In the genomic region with DNA sequence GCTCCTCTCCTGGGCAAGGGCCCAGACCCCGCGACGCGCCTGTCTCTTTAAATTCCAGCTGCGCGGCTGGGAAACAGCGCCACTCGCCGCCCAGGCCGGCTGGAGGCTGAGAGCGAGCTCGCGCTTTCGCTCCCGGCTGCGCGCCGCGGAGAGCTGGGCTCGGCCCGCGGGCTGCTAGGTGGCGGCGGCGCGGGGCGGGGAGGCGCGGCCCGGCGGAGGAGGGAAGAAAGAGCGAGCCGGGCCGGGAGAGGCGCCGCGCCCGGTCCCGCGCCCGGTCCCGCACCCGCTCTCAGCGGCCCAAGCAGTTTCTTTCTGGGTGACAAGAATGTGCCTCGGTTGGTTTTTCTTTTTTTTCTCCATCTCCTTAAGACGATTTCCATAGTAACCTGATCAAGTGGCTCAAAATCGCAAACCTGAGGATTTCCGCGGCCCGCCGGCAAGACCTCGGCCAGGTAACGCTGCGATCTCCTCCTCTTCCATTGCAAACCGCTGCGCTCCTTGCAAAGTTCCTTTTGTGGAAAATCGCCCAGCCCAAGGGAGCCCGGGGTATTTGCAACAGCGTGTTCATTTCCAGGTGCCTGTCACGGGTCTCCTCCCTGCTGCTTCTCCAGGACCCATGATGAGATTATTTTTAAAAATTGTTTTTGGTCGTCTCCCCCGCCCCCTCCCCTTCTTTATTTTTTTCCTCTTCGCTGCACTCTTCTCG, we compare ENCODE assay signal across 8 cellular contexts.
A peak's percentile ranks its signal among the peaks of the same experiment; 100 is the strongest.
DNase-seq lines count a peak whose midpoint lies in the region; ATAC-seq and TF ChIP-seq lines count a peak whose summit lies in the region.

No MANE protein-coding gene starts in this region.

- H3K27ac Mint-ChIP-seq in activated B cell treated with CpG ODN at 0.5 μM for 24 hours: no peak overlapping the region

- H3K27me3 ChIP-seq in muscle layer of duodenum (ENCODE audit: low read depth, low read length) (no peaks in the 10 kb centered on the region), thymus (ENCODE audit: control insufficient read depth, insufficient read depth) (peaks cover 24% of the 10 kb centered on the region)

- TF ChIP-seq CTCF in activated B cell treated with CpG ODN at 0.5 μM for 24 hours (IDR thresholded peaks at IDR 0.05): no peak

- H3K4me3 Mint-ChIP-seq in activated B cell treated with CpG ODN at 0.5 μM for 24 hours: peak overlapping the region; percentile 72

- no peaks in the 10 kb centered on the region for H3K36me3 Mint-ChIP-seq in activated B cell treated with CpG ODN at 0.5 μM for 24 hours (ENCODE audit: low read depth)

- intact Hi-C loops in activated B cell treated with CpG ODN at 0.5 μM for 24 hours (cut with micrococcal nuclease): no loop called here

- DNase-seq in AML-193 (lab: John Stamatoyannopoulos, UW) (peak; percentile 18 to 34), NCI-H187 treated with DMSO at 0.1 percent for 48 hours (lab: John Stamatoyannopoulos, UW) (peak; percentile 14), activated B cell treated with CpG ODN at 0.5 μM for 24 hours (no peak), fibroblast of peridontal ligament (ENCODE audit: extremely low read depth) (peak; percentile 67)

- under 1% methylated on average over 63 of the region's 64 CpGs for WGBS in thymus

- no peaks in the 10 kb centered on the region for H3K9me3 Mint-ChIP-seq in activated B cell treated with CpG ODN at 0.5 μM for 24 hours

- H3K4me3 ChIP-seq in muscle layer of duodenum (ENCODE audit: low read depth in 1 of 2, low read length in 2 of 2) (peak overlapping the region; percentile 65 to 89), thymus (ENCODE audit: low read length) (peak overlapping the region; percentile 41)

- H3K9me3 ChIP-seq in muscle layer of duodenum (ENCODE audit: control insufficient read depth in 1 of 2, low read length in 2 of 2): no peaks in the 10 kb centered on the region
- no peaks in the 10 kb centered on the region for H3K9me3 ChIP-seq in thymus (ENCODE audit: control insufficient read depth)

- H3K4me1 ChIP-seq in muscle layer of duodenum (ENCODE audit: control insufficient read depth in 1 of 2, insufficient read depth in 2 of 2, low read length in 2 of 2) (peaks cover 0 to 6% of the 10 kb centered on the region in 2 donors), thymus (ENCODE audit: control insufficient read depth, insufficient read depth, low read length) (no peaks in the 10 kb centered on the region)

- peak; percentile 91 for ATAC-seq in GM18511 (IDR thresholded peaks at IDR 0.05; ENCODE audit: unreplicated experiment)
- ATAC-seq in HG02938 (IDR thresholded peaks at IDR 0.05; ENCODE audit: unreplicated experiment): peak; percentile 79
- ATAC-seq in activated B cell treated with CpG ODN at 0.5 μM for 24 hours (ENCODE audit: low read depth): peak; percentile 21

- H3K27ac ChIP-seq in muscle layer of duodenum (ENCODE audit: low read length): no peak overlapping the region
- no peak overlapping the region for H3K27ac ChIP-seq in thymus (ENCODE audit: low read depth)

- H3K36me3 ChIP-seq in muscle layer of duodenum (ENCODE audit: control insufficient read depth in 1 of 2, insufficient read depth in 2 of 2, low read length in 2 of 2) (no peaks in the 10 kb centered on the region), thymus (ENCODE audit: control insufficient read depth, insufficient read depth) (no peaks in the 10 kb centered on the region)

- peaks cover 12% of the 10 kb centered on the region for H3K4me1 Mint-ChIP-seq in activated B cell treated with CpG ODN at 0.5 μM for 24 hours

- peaks cover 43% of the 10 kb centered on the region for H3K27me3 Mint-ChIP-seq in activated B cell treated with CpG ODN at 0.5 μM for 24 hours

- CTCF ChIA-PET in activated B cell treated with CpG ODN at 0.5 μM for 24 hours (lab: Charles Lee): no interaction called here

- POLR2A ChIA-PET in activated B cell treated with CpG ODN at 0.5 μM for 24 hours (lab: Charles Lee): no interaction called here

Comparison
In these comparisons a context has a peak if more than half of its experiments do, and no peak if none do; other contexts are left out.
1. ATAC-seq: peak in every context shown above with its lines; median percentile 91 in GM18511; 79 in HG02938; 21 in activated B cell treated with CpG ODN at 0.5 μM for 24 hours.